ENCODE assay signal across 1 cellular context in genomic region chr21:37338671-37339526, GRCh38.
TF ChIP-seq lines count a peak whose summit lies in the region.

No MANE protein-coding gene starts in this region.

TF ChIP-seq in HEK293, 187 proteins besides CTCF, POLR2A, EP300 and RAD21 (continued from another document):
- TF ChIP-seq ZNF610 (tag by site-specific recombination; IDR thresholded peaks at IDR 0.05; ENCODE audit: borderline replicate concordance) (0 out of 2 replicates have a peak, but pooled peaks have one; percentile 48), ZNF335 (tag by site-specific recombination; conservative IDR thresholded peaks at IDR 0.05) (peak; percentile 51), KLF17 (tag by site-specific recombination; IDR thresholded peaks at IDR 0.05) (peak; percentile 41; the same call in 1 of the 2 replicates), ATF2 (tag by site-specific recombination; IDR thresholded peaks at IDR 0.05; ENCODE audit: low read depth) (peak; percentile 81), ZBTB48 (tag by site-specific recombination; IDR thresholded peaks at IDR 0.05) (peak; percentile 99), MZF1 (tag by site-specific recombination; IDR thresholded peaks at IDR 0.05; ENCODE audit: borderline replicate concordance) (peak; percentile 84), ZXDB (tag by site-specific recombination; IDR thresholded peaks at IDR 0.05) (peak; percentile 78), ZNF843 (tag by site-specific recombination; IDR thresholded peaks at IDR 0.05) (peak; percentile 91), SP7 (tag by site-specific recombination; IDR thresholded peaks at IDR 0.05) (peak; percentile 98), ZNF398 (tag by site-specific recombination; IDR thresholded peaks at IDR 0.05) (peak; percentile 7; the same call in 1 of the 2 replicates), ZSCAN23 (tag by site-specific recombination; IDR thresholded peaks at IDR 0.05) (peak; percentile 45; the same call in 1 of the 2 replicates), ZNF558 (tag by site-specific recombination; IDR thresholded peaks at IDR 0.05) (peak; percentile 57; the same call in 1 of the 2 replicates), KLF8 (tag by site-specific recombination; IDR thresholded peaks at IDR 0.05) (peak; percentile 54; the same call in 1 of the 2 replicates), ZNF18 (tag by site-specific recombination; IDR thresholded peaks at IDR 0.05) (peak; percentile 50; the same call in 1 of the 2 replicates), ZSCAN18 (tag by site-specific recombination; IDR thresholded peaks at IDR 0.05) (no peak), ZBTB6 (tag by site-specific recombination; IDR thresholded peaks at IDR 0.05) (peak; percentile 33; the same call in 1 of the 2 replicates), KLF10 (tag by site-specific recombination; IDR thresholded peaks at IDR 0.05) (peak; percentile 86), ZIC2 (tag by site-specific recombination; IDR thresholded peaks at IDR 0.05) (peak; percentile 84), ZNF366 (tag by site-specific recombination; conservative IDR thresholded peaks at IDR 0.05) (peak; percentile 77), ZBTB20 (tag by site-specific recombination; IDR thresholded peaks at IDR 0.05) (peak; percentile 69), ZNF184 (tag by site-specific recombination; IDR thresholded peaks at IDR 0.05) (peak; percentile 89), OSR2 (tag by site-specific recombination; IDR thresholded peaks at IDR 0.05) (peak; percentile 68), ZSCAN5A (tag by site-specific recombination; IDR thresholded peaks at IDR 0.05) (0 out of 2 replicates have a peak, but pooled peaks have one; percentile 22), ZSCAN4 (tag by site-specific recombination; IDR thresholded peaks at IDR 0.05) (peak; percentile 54; the same call in 1 of the 2 replicates), ZNF600 (tag by site-specific recombination; IDR thresholded peaks at IDR 0.05) (peak; percentile 87), SP2 (tag by site-specific recombination; IDR thresholded peaks at IDR 0.05) (peak; percentile 49), BCL11B (tag by site-specific recombination; IDR thresholded peaks at IDR 0.05; ENCODE audit: low read depth) (no peak), ZBTB17 (tag by site-specific recombination; IDR thresholded peaks at IDR 0.05) (peak; percentile 87), OVOL3 (tag by site-specific recombination; IDR thresholded peaks at IDR 0.05) (no peak), ZBTB26 (tag by site-specific recombination; optimal IDR thresholded peaks at IDR 0.05) (peak; percentile 18), KLF16 (tag by site-specific recombination; IDR thresholded peaks at IDR 0.05) (peak; percentile 69), ZEB2 (tag by site-specific recombination; IDR thresholded peaks at IDR 0.05) (peak; percentile 75; the same call in 1 of the 2 replicates), HOXD13 (CRISPR knock-in tag; IDR thresholded peaks at IDR 0.05; ENCODE audit: borderline replicate concordance) (peak; percentile 85)
